In the genomic region with DNA sequence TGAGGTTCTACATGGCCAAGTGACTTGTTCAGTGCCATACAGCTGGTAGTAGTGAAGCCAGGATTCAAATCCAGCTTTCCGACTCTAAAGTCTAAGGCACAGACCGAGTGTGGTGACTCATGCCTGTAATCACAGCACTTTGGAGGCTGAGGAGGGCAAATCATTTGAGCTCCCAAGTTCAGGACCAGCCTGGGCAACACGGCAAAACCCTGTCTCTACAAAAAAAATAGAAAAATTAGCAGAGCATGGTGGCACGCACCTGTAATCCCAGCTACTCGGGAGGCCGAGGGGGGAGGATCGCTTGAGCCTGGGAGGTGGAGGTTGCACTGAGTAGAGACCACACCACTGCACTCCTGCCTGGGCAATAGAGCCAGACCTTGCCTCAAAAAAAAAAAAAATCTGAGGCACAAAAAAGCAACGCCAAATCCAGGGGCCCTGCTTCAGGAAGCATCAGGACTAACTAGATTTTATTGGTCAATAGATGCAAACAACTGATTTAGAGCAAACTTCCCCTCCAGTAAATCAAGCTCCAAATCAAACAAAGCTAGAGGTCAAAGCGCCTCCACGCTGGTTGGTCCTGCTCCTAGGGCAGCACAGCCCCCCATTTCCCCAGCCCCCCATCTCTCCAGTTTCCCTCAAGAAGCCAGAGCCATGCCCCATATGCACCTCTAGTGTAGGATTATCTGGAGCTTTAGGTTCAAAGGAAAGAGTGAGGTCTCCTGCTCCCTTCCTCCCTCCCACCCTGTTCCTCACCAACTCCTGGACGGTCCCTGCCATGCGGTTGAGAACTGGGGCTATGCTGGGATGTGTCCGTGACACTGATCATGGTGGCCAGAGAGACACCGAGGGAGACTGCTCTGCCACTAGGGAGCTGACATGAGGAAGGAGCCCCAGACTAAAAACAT, we compare ENCODE assay signal across 1 cellular context.
TF ChIP-seq lines count a peak whose summit lies in the region.

No MANE protein-coding gene starts in this region.

TF ChIP-seq in HepG2, 621 proteins besides CTCF, POLR2A, EP300 and RAD21:
- no peak for TF ChIP-seq MBNL3 (CRISPR knock-in tag; conservative IDR thresholded peaks at IDR 0.05)
- TF ChIP-seq, protein P1, sequence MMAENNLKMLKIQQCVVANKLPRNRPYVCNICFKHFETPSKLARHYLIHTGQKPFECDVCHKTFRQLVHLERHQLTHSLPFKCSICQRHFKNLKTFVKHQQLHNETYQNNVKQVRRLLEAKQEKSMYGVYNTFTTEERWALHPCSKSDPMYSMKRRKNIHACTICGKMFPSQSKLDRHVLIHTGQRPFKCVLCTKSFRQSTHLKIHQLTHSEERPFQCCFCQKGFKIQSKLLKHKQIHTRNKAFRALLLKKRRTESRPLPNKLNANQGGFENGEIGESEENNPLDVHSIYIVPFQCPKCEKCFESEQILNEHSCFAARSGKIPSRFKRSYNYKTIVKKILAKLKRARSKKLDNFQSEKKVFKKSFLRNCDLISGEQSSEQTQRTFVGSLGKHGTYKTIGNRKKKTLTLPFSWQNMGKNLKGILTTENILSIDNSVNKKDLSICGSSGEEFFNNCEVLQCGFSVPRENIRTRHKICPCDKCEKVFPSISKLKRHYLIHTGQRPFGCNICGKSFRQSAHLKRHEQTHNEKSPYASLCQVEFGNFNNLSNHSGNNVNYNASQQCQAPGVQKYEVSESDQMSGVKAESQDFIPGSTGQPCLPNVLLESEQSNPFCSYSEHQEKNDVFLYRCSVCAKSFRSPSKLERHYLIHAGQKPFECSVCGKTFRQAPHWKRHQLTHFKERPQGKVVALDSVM (CRISPR knock-in tag; IDR thresholded peaks at IDR 0.05), result peak; percentile 84
- no peak for TF ChIP-seq ZNF30 (CRISPR knock-in tag; IDR thresholded peaks at IDR 0.05)
- no peak for TF ChIP-seq GATAD2A (CRISPR knock-in tag; IDR thresholded peaks at IDR 0.05)
- TF ChIP-seq TBX3 (IDR thresholded peaks at IDR 0.05; ENCODE audit: borderline replicate concordance), result no peak
- TF ChIP-seq KAT8 (CRISPR knock-in tag; IDR thresholded peaks at IDR 0.05), result no peak
- TF ChIP-seq, protein P2, sequence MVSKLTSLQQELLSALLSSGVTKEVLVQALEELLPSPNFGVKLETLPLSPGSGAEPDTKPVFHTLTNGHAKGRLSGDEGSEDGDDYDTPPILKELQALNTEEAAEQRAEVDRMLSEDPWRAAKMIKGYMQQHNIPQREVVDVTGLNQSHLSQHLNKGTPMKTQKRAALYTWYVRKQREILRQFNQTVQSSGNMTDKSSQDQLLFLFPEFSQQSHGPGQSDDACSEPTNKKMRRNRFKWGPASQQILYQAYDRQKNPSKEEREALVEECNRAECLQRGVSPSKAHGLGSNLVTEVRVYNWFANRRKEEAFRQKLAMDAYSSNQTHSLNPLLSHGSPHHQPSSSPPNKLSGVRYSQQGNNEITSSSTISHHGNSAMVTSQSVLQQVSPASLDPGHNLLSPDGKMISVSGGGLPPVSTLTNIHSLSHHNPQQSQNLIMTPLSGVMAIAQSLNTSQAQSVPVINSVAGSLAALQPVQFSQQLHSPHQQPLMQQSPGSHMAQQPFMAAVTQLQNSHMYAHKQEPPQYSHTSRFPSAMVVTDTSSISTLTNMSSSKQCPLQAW (CRISPR knock-in tag; IDR thresholded peaks at IDR 0.05), result no peak
- no peak for TF ChIP-seq ZNF746 (CRISPR knock-in tag; IDR thresholded peaks at IDR 0.05)
- TF ChIP-seq, protein P3, sequence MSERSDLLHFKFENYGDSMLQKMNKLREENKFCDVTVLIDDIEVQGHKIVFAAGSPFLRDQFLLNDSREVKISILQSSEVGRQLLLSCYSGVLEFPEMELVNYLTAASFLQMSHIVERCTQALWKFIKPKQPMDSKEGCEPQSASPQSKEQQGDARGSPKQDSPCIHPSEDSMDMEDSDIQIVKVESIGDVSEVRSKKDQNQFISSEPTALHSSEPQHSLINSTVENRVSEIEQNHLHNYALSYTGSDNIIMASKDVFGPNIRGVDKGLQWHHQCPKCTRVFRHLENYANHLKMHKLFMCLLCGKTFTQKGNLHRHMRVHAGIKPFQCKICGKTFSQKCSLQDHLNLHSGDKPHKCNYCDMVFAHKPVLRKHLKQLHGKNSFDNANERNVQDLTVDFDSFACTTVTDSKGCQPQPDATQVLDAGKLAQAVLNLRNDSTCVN (CRISPR knock-in tag; IDR thresholded peaks at IDR 0.05; ENCODE audit: borderline replicate concordance), result no peak
- no peak for TF ChIP-seq REPIN1 (CRISPR knock-in tag; IDR thresholded peaks at IDR 0.05; ENCODE audit: borderline replicate concordance, low read depth)
- TF ChIP-seq GABPB1 (CRISPR knock-in tag; IDR thresholded peaks at IDR 0.05), result no peak
- TF ChIP-seq ZFP36L2 (CRISPR knock-in tag; IDR thresholded peaks at IDR 0.05), result no peak
- TF ChIP-seq CEBPG (CRISPR knock-in tag; IDR thresholded peaks at IDR 0.05), result no peak
- no peak for TF ChIP-seq FOXK2 (IDR thresholded peaks at IDR 0.05)
- TF ChIP-seq BRCA1 (CRISPR knock-in tag; IDR thresholded peaks at IDR 0.05), result no peak
- TF ChIP-seq ZFY (CRISPR knock-in tag; IDR thresholded peaks at IDR 0.05), result no peak
- TF ChIP-seq, protein P4, sequence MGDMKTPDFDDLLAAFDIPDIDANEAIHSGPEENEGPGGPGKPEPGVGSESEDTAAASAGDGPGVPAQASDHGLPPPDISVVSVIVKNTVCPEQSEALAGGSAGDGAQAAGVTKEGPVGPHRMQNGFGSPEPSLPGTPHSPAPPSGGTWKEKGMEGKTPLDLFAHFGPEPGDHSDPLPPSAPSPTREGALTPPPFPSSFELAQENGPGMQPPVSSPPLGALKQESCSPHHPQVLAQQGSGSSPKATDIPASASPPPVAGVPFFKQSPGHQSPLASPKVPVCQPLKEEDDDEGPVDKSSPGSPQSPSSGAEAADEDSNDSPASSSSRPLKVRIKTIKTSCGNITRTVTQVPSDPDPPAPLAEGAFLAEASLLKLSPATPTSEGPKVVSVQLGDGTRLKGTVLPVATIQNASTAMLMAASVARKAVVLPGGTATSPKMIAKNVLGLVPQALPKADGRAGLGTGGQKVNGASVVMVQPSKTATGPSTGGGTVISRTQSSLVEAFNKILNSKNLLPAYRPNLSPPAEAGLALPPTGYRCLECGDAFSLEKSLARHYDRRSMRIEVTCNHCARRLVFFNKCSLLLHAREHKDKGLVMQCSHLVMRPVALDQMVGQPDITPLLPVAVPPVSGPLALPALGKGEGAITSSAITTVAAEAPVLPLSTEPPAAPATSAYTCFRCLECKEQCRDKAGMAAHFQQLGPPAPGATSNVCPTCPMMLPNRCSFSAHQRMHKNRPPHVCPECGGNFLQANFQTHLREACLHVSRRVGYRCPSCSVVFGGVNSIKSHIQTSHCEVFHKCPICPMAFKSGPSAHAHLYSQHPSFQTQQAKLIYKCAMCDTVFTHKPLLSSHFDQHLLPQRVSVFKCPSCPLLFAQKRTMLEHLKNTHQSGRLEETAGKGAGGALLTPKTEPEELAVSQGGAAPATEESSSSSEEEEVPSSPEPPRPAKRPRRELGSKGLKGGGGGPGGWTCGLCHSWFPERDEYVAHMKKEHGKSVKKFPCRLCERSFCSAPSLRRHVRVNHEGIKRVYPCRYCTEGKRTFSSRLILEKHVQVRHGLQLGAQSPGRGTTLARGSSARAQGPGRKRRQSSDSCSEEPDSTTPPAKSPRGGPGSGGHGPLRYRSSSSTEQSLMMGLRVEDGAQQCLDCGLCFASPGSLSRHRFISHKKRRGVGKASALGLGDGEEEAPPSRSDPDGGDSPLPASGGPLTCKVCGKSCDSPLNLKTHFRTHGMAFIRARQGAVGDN (CRISPR knock-in tag; IDR thresholded peaks at IDR 0.05), result peak; percentile 13; the same call in 1 of the 2 replicates
- TF ChIP-seq FOXK1 (CRISPR knock-in tag; IDR thresholded peaks at IDR 0.05; ENCODE audit: borderline replicate concordance, low read depth), result no peak
- peak; percentile 44; the same call in 1 of the 2 replicates for TF ChIP-seq FOSL2 (CRISPR knock-in tag; IDR thresholded peaks at IDR 0.05)
- TF ChIP-seq HDAC6 (IDR thresholded peaks at IDR 0.05; ENCODE audit: low read depth, low read length), result no peak
- TF ChIP-seq, protein P5, sequence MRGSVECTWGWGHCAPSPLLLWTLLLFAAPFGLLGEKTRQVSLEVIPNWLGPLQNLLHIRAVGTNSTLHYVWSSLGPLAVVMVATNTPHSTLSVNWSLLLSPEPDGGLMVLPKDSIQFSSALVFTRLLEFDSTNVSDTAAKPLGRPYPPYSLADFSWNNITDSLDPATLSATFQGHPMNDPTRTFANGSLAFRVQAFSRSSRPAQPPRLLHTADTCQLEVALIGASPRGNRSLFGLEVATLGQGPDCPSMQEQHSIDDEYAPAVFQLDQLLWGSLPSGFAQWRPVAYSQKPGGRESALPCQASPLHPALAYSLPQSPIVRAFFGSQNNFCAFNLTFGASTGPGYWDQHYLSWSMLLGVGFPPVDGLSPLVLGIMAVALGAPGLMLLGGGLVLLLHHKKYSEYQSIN (CRISPR knock-in tag; IDR thresholded peaks at IDR 0.05; ENCODE audit: borderline replicate concordance), result no peak
- no peak for TF ChIP-seq ZBTB21 (CRISPR knock-in tag; IDR thresholded peaks at IDR 0.05)
- no peak for TF ChIP-seq ZNF878 (CRISPR knock-in tag; IDR thresholded peaks at IDR 0.05)
- no peak for TF ChIP-seq STAG1 (CRISPR knock-in tag; IDR thresholded peaks at IDR 0.05)
- no peak for TF ChIP-seq ZSCAN20 (CRISPR knock-in tag; IDR thresholded peaks at IDR 0.05; ENCODE audit: borderline replicate concordance)
- TF ChIP-seq KLF11 (CRISPR knock-in tag; IDR thresholded peaks at IDR 0.05), result no peak
- no peak for TF ChIP-seq SNAPC2 (CRISPR knock-in tag; IDR thresholded peaks at IDR 0.05)
